Comparison of ENCODE assay signal across 8 cellular contexts in the genomic region with DNA sequence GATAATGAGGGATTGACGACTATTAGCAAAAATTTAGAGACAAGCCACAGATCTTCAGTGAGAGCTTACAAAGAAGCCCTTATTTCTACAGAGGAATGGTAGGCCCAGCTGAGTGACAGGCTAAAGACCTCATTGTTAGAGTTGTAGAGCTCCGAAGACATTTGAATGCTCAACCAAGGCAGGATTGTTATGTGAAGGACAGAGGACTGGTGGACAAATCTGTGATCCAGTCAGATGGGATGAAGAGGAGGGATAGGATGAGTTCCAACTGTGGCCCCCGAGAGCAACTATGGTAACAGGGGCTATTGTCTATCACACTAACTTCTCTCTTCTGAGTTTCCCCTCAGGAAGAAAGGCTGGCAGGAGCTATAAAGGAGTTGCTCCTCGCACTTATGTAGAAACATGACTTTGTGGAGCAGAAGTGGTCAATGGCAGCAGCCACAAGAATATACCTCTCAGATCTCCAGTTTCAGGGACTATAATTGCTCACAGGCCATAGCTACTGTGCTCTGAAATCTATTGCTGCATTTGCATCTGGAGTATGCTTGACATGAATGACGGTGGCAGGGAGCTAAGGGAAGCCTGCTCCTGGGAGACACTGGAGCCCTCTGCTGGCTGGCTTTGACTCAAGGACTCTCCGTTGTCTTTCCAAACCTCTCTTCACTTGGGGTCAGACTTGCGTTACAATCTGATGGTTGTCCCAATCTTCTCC. TPM values are rescaled to one million over a fixed set of nuclear protein-coding genes. Genes with fewer than 3 reads are reported as not detected.
DNase-seq lines count a peak whose midpoint lies in the region; ATAC-seq and TF ChIP-seq lines count a peak whose summit lies in the region.

No MANE protein-coding gene starts in this region.

- H3K4me3 ChIP-seq in DOHH2 (ENCODE audit: low read length) (no peak overlapping the region), OCI-LY7 (ENCODE audit: low read depth, low read length, poor library complexity, severe bottlenecking) (no peak overlapping the region), lung (no peak overlapping the region)

- CTCF ChIA-PET in OCI-LY7 (lab: Charles Lee; ENCODE audit: unreplicated experiment): no interaction called here

- H2AFZ ChIP-seq in OCI-LY7 (ENCODE audit: low read length): no peak overlapping the region

- H3F3A ChIP-seq in DOHH2 (ENCODE audit: control insufficient read depth, insufficient read depth): no peaks in the 10 kb centered on the region

- DNase-seq in HS-27A (ENCODE audit: low read depth): peak; percentile 29
- peak; percentile 30 for DNase-seq in OCI-LY7 (ENCODE audit: low spot score)
- peak; percentile 70 for DNase-seq in dermis blood vessel endothelial cell
- peak; percentile 39 for DNase-seq in lung (ENCODE audit: low spot score)
- DNase-seq in activated CD4-positive, CD25-positive, alpha-beta regulatory T cell treated with anti-CD3 and anti-CD28 coated beads, Interleukin-2, amount 50 U/mL, for 72 hours: no peak

- no TSS peak for BruUV-seq in OCI-LY7 (replicated peaks; lab: Mats Ljungman, UMichigan)

- no peaks in the 10 kb centered on the region for H3K4me1 ChIP-seq in DOHH2 (ENCODE audit: control insufficient read depth, low read length)
- no peaks in the 10 kb centered on the region for H3K4me1 ChIP-seq in OCI-LY7 (ENCODE audit: insufficient read depth, low read length, poor library complexity, severe bottlenecking)
- H3K4me1 ChIP-seq in lung (ENCODE audit: control insufficient read depth in 2 of 2, insufficient read depth in 2 of 2, low read length in 2 of 2): no peaks in the 10 kb centered on the region

- H3K27ac ChIP-seq in DOHH2 (ENCODE audit: low read depth, low read length) (no peak overlapping the region), OCI-LY7 (ENCODE audit: low read depth, low read length, poor library complexity, severe bottlenecking) (no peak overlapping the region), lung (ENCODE audit: low read depth in 1 of 2, low read length in 1 of 2) (no peak overlapping the region)

- TF ChIP-seq CTCF in DOHH2 (IDR thresholded peaks at IDR 0.05; ENCODE audit: low read depth, low read length, poor library complexity, severe bottlenecking) (peak; percentile 64), OCI-LY7 (conservative IDR thresholded peaks at IDR 0.05; ENCODE audit: low read length) (peak; percentile 77), lung (IDR thresholded peaks at IDR 0.05; ENCODE audit: control extremely low read depth, extremely low read depth) (peak; percentile 10)

- H3K79me2 ChIP-seq in DOHH2 (ENCODE audit: control insufficient read depth, low read length): no peaks in the 10 kb centered on the region
- H3K79me2 ChIP-seq in OCI-LY7 (ENCODE audit: insufficient read depth, low read depth, low read length): no peaks in the 10 kb centered on the region

- no peaks in the 10 kb centered on the region for H3K27me3 ChIP-seq in DOHH2 (ENCODE audit: control insufficient read depth, low read length)
- H3K27me3 ChIP-seq in lung (ENCODE audit: control insufficient read depth, insufficient read depth): no peaks in the 10 kb centered on the region

- intact Hi-C loops in OCI-LY7 (cut with micrococcal nuclease; ENCODE audit: unreplicated experiment): loop anchor here (10.0 kb wide), 2 partner anchors 133 to 213 kb away; no protein-coding TSS in a partner anchor

- H4K20me1 ChIP-seq in DOHH2 (ENCODE audit: control insufficient read depth, insufficient read depth, low read depth, low read length) (no peaks in the 10 kb centered on the region), OCI-LY7 (ENCODE audit: insufficient read depth, low read length) (no peaks in the 10 kb centered on the region)

- no peaks in the 10 kb centered on the region for H3K9me3 ChIP-seq in DOHH2 (ENCODE audit: control insufficient read depth, insufficient read depth, low read length)
- no peaks in the 10 kb centered on the region for H3K9me3 ChIP-seq in OCI-LY7 (ENCODE audit: low read length)
- H3K9me3 ChIP-seq in lung (ENCODE audit: control insufficient read depth in 2 of 2, insufficient read depth in 1 of 2, low read length in 1 of 2): no peaks in the 10 kb centered on the region

- no peak for ATAC-seq in lung (ENCODE audit: insufficient read depth, low FRiP score)
- ATAC-seq in HG03565 (IDR thresholded peaks at IDR 0.05; ENCODE audit: unreplicated experiment): no peak
- ATAC-seq in HG03378 (IDR thresholded peaks at IDR 0.05; ENCODE audit: unreplicated experiment): no peak

- POLR2A ChIA-PET in OCI-LY7 (lab: Charles Lee): no interaction called here

- H3K4me2 ChIP-seq in DOHH2 (ENCODE audit: low read length) (no peak overlapping the region), OCI-LY7 (ENCODE audit: low read length) (no peak overlapping the region)

- WGBS in lung, 2 donors: 49 to 50% methylated on average over 7 of the region's 7 CpGs

- H3K9me2 ChIP-seq in DOHH2 (replicated peaks; ENCODE audit: control insufficient read depth, low read length) (no peaks in the 10 kb centered on the region), OCI-LY7 (ENCODE audit: insufficient read depth, low read length) (no peaks in the 10 kb centered on the region)

- no peaks in the 10 kb centered on the region for H3K36me3 ChIP-seq in DOHH2 (ENCODE audit: control insufficient read depth, low read length)
- no peaks in the 10 kb centered on the region for H3K36me3 ChIP-seq in OCI-LY7 (ENCODE audit: insufficient read depth, low read length)
- H3K36me3 ChIP-seq in lung (ENCODE audit: control insufficient read depth in 2 of 2, insufficient read depth in 2 of 2, low read length in 2 of 2): no peaks in the 10 kb centered on the region

RNA-seq across cellular contexts. Expression of a gene that starts 50.3 kb away (rescaled TPM):
- total RNA-seq in OCI-LY7 (2014; rRNA removed; shearing (Covaris generic)): not detected in 2 replicates
- total RNA-seq in OCI-LY7 (2022) (not detected in 2 replicates), dermis blood vessel endothelial cell (4.9 and 10.1 TPM in 2 replicates), lung (1 to 10 TPM in 1 of 2 donors, under 1 TPM in 1; 0.28 to 1.2 TPM)
- under 1 TPM; 0.08 to 0.55 TPM for polyA plus RNA-seq in lung

Comparison
In these comparisons a context has a peak if more than half of its experiments do, and no peak if none do; other contexts are left out.
1. CTCF ChIP-seq: peak in every context shown above with its lines; median percentile 77 in OCI-LY7; 64 in DOHH2; 10 in lung.